1 cellular context compared by ENCODE assay signal in the genomic region with DNA sequence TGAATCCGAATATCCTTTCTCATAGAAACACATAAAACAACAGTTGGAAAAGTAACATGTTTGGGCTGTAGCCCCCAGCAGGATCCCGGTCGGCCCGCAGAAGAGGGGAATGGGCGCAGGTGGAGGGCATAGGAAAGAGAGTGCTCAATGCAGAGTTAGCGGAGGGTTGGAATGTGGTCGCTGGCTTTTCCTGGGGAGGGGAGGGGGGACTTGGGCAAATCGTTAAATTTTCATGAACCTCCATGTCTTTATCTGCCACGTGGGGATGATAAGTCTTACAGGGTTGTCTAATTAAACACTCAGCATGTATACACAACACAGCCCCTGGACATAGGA.
TF ChIP-seq lines count a peak whose summit lies in the region.

No MANE protein-coding gene starts in this region.

TF ChIP-seq in SK-N-SH, 30 proteins besides CTCF, POLR2A, EP300 and RAD21:
- TF ChIP-seq, protein P1, sequence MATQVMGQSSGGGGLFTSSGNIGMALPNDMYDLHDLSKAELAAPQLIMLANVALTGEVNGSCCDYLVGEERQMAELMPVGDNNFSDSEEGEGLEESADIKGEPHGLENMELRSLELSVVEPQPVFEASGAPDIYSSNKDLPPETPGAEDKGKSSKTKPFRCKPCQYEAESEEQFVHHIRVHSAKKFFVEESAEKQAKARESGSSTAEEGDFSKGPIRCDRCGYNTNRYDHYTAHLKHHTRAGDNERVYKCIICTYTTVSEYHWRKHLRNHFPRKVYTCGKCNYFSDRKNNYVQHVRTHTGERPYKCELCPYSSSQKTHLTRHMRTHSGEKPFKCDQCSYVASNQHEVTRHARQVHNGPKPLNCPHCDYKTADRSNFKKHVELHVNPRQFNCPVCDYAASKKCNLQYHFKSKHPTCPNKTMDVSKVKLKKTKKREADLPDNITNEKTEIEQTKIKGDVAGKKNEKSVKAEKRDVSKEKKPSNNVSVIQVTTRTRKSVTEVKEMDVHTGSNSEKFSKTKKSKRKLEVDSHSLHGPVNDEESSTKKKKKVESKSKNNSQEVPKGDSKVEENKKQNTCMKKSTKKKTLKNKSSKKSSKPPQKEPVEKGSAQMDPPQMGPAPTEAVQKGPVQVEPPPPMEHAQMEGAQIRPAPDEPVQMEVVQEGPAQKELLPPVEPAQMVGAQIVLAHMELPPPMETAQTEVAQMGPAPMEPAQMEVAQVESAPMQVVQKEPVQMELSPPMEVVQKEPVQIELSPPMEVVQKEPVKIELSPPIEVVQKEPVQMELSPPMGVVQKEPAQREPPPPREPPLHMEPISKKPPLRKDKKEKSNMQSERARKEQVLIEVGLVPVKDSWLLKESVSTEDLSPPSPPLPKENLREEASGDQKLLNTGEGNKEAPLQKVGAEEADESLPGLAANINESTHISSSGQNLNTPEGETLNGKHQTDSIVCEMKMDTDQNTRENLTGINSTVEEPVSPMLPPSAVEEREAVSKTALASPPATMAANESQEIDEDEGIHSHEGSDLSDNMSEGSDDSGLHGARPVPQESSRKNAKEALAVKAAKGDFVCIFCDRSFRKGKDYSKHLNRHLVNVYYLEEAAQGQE (IDR thresholded peaks at IDR 0.05; ENCODE audit: low read depth, low read length) = no peak
- TF ChIP-seq MXI1 (IDR thresholded peaks at IDR 0.05; ENCODE audit: low read depth, low read length) (no peak), TCF12 (IDR thresholded peaks at IDR 0.05) (no peak), CHD2 (IDR thresholded peaks at IDR 0.05; ENCODE audit: low read length, partially characterized antibody) (no peak), TEAD4 (IDR thresholded peaks at IDR 0.05; ENCODE audit: borderline replicate concordance, insufficient read depth) (no peak), FOSL2 (IDR thresholded peaks at IDR 0.05; ENCODE audit: borderline replicate concordance, low read depth) (no peak), RCOR1 (IDR thresholded peaks at IDR 0.05; ENCODE audit: low read length) (no peak), POLR2AphosphoS5 (IDR thresholded peaks at IDR 0.05; ENCODE audit: low read depth, low read length) (no peak), MEF2A (IDR thresholded peaks at IDR 0.05; ENCODE audit: borderline replicate concordance, low read depth) (no peak)
